ENCODE assay signal across 1 cellular context in genomic region chr19:49664171-49665070, GRCh38.
TF ChIP-seq lines count a peak whose summit lies in the region.

No MANE protein-coding gene starts in this region.

TF ChIP-seq in HepG2, 621 proteins besides CTCF, POLR2A, EP300 and RAD21 (continued from another document and continues in another):
- TF ChIP-seq ZNF432 (CRISPR knock-in tag; IDR thresholded peaks at IDR 0.05; ENCODE audit: borderline replicate concordance) (no peak), PLRG1 (conservative IDR thresholded peaks at IDR 0.05) (no peak), ZNF543 (CRISPR knock-in tag; IDR thresholded peaks at IDR 0.05) (no peak), ZBTB34 (CRISPR knock-in tag; IDR thresholded peaks at IDR 0.05) (no peak), POLR2G (IDR thresholded peaks at IDR 0.05; ENCODE audit: low read depth, low read length) (peak; percentile 79), SIN3A (IDR thresholded peaks at IDR 0.05; ENCODE audit: borderline replicate concordance, low read depth, low read length) (peak; percentile 55; the same call in 1 of the 2 replicates), BHLHE40 (IDR thresholded peaks at IDR 0.05; ENCODE audit: low read length) (peak; percentile 33; the same call in 1 of the 2 replicates), CCAR2 (optimal IDR thresholded peaks at IDR 0.05; ENCODE audit: low read depth, low read length) (no peak), ZKSCAN8 (CRISPR knock-in tag; IDR thresholded peaks at IDR 0.05; ENCODE audit: borderline replicate concordance) (no peak), ZBTB25 (CRISPR knock-in tag; IDR thresholded peaks at IDR 0.05) (no peak), LBX2 (CRISPR knock-in tag; IDR thresholded peaks at IDR 0.05; ENCODE audit: borderline replicate concordance) (peak; percentile 36; the same call in 1 of the 2 replicates), CHCHD3 (CRISPR knock-in tag; IDR thresholded peaks at IDR 0.05) (peak; percentile 79), ZSCAN21 (CRISPR knock-in tag; IDR thresholded peaks at IDR 0.05; ENCODE audit: borderline replicate concordance) (peak; percentile 35; the same call in 1 of the 2 replicates), MLXIP (CRISPR knock-in tag; IDR thresholded peaks at IDR 0.05; ENCODE audit: borderline replicate concordance) (no peak), ZFP1 (CRISPR knock-in tag; IDR thresholded peaks at IDR 0.05) (no peak), AHR (CRISPR knock-in tag; IDR thresholded peaks at IDR 0.05) (peak; percentile 74; the same call in 1 of the 2 replicates), MYC (CRISPR knock-in tag; IDR thresholded peaks at IDR 0.05; ENCODE audit: borderline replicate concordance) (peak; percentile 80), KDM1A (CRISPR knock-in tag; IDR thresholded peaks at IDR 0.05) (no peak), NFYC (CRISPR knock-in tag; IDR thresholded peaks at IDR 0.05) (peak; percentile 22; the same call in 1 of the 2 replicates), MYPOP (CRISPR knock-in tag; IDR thresholded peaks at IDR 0.05) (no peak), NR2F2 (IDR thresholded peaks at IDR 0.05; ENCODE audit: borderline replicate concordance, low read depth) (no peak), SP5 (CRISPR knock-in tag; IDR thresholded peaks at IDR 0.05; ENCODE audit: borderline replicate concordance, low read depth) (peak; percentile 51; the same call in 1 of the 2 replicates), SMARCC2 (IDR thresholded peaks at IDR 0.05) (no peak), ZNF768 (CRISPR knock-in tag; IDR thresholded peaks at IDR 0.05) (peak; percentile 79; the same call in 1 of the 2 replicates), ZNF383 (CRISPR knock-in tag; IDR thresholded peaks at IDR 0.05; ENCODE audit: borderline replicate concordance) (no peak), NR2F1 (CRISPR knock-in tag; IDR thresholded peaks at IDR 0.05) (no peak), NKX3-1 (CRISPR knock-in tag; IDR thresholded peaks at IDR 0.05) (no peak), FOXA3 (CRISPR knock-in tag; IDR thresholded peaks at IDR 0.05) (no peak), BATF2 (CRISPR knock-in tag; IDR thresholded peaks at IDR 0.05) (peak; percentile 57; the same call in 1 of the 2 replicates), ZNF644 (CRISPR knock-in tag; IDR thresholded peaks at IDR 0.05; ENCODE audit: low read depth) (no peak), ARNTL (CRISPR knock-in tag; IDR thresholded peaks at IDR 0.05) (no peak), ZNF326 (CRISPR knock-in tag; IDR thresholded peaks at IDR 0.05; ENCODE audit: borderline replicate concordance) (no peak), DDIT3 (CRISPR knock-in tag; IDR thresholded peaks at IDR 0.05) (no peak), ZC3H13 (CRISPR knock-in tag; IDR thresholded peaks at IDR 0.05) (peak; percentile 68), SRF (IDR thresholded peaks at IDR 0.05; ENCODE audit: low read depth, low read length) (no peak), ETV6 (CRISPR knock-in tag; conservative IDR thresholded peaks at IDR 0.05) (no peak), E2F1 (CRISPR knock-in tag; IDR thresholded peaks at IDR 0.05) (no peak), NCOA2 (CRISPR knock-in tag; IDR thresholded peaks at IDR 0.05) (no peak), HOXA7 (CRISPR knock-in tag; IDR thresholded peaks at IDR 0.05) (no peak), ZNF124 (CRISPR knock-in tag; IDR thresholded peaks at IDR 0.05) (no peak), MEIS1 (CRISPR knock-in tag; IDR thresholded peaks at IDR 0.05; ENCODE audit: borderline replicate concordance) (no peak), ZNF512 (CRISPR knock-in tag; IDR thresholded peaks at IDR 0.05) (no peak), ZNF160 (CRISPR knock-in tag; IDR thresholded peaks at IDR 0.05) (no peak), KLF11 (CRISPR knock-in tag; IDR thresholded peaks at IDR 0.05) (no peak), TBP (CRISPR knock-in tag; IDR thresholded peaks at IDR 0.05) (no peak)
- TF ChIP-seq, protein P1, sequence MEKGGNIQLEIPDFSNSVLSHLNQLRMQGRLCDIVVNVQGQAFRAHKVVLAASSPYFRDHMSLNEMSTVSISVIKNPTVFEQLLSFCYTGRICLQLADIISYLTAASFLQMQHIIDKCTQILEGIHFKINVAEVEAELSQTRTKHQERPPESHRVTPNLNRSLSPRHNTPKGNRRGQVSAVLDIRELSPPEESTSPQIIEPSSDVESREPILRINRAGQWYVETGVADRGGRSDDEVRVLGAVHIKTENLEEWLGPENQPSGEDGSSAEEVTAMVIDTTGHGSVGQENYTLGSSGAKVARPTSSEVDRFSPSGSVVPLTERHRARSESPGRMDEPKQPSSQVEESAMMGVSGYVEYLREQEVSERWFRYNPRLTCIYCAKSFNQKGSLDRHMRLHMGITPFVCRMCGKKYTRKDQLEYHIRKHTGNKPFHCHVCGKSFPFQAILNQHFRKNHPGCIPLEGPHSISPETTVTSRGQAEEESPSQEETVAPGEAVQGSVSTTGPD (CRISPR knock-in tag; IDR thresholded peaks at IDR 0.05): no peak
- TF ChIP-seq, protein P2, sequence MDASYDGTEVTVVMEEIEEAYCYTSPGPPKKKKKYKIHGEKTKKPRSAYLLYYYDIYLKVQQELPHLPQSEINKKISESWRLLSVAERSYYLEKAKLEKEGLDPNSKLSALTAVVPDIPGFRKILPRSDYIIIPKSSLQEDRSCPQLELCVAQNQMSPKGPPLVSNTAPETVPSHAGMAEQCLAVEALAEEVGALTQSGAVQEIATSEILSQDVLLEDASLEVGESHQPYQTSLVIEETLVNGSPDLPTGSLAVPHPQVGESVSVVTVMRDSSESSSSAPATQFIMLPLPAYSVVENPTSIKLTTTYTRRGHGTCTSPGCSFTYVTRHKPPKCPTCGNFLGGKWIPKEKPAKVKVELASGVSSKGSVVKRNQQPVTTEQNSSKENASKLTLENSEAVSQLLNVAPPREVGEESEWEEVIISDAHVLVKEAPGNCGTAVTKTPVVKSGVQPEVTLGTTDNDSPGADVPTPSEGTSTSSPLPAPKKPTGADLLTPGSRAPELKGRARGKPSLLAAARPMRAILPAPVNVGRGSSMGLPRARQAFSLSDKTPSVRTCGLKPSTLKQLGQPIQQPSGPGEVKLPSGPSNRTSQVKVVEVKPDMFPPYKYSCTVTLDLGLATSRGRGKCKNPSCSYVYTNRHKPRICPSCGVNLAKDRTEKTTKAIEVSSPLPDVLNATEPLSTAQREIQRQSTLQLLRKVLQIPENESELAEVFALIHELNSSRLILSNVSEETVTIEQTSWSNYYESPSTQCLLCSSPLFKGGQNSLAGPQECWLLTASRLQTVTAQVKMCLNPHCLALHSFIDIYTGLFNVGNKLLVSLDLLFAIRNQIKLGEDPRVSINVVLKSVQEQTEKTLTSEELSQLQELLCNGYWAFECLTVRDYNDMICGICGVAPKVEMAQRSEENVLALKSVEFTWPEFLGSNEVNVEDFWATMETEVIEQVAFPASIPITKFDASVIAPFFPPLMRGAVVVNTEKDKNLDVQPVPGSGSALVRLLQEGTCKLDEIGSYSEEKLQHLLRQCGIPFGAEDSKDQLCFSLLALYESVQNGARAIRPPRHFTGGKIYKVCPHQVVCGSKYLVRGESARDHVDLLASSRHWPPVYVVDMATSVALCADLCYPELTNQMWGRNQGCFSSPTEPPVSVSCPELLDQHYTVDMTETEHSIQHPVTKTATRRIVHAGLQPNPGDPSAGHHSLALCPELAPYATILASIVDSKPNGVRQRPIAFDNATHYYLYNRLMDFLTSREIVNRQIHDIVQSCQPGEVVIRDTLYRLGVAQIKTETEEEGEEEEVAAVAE (CRISPR knock-in tag; IDR thresholded peaks at IDR 0.05; ENCODE audit: borderline replicate concordance): no peak
- TF ChIP-seq, protein P3, sequence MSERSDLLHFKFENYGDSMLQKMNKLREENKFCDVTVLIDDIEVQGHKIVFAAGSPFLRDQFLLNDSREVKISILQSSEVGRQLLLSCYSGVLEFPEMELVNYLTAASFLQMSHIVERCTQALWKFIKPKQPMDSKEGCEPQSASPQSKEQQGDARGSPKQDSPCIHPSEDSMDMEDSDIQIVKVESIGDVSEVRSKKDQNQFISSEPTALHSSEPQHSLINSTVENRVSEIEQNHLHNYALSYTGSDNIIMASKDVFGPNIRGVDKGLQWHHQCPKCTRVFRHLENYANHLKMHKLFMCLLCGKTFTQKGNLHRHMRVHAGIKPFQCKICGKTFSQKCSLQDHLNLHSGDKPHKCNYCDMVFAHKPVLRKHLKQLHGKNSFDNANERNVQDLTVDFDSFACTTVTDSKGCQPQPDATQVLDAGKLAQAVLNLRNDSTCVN (CRISPR knock-in tag; IDR thresholded peaks at IDR 0.05; ENCODE audit: borderline replicate concordance): 0 out of 2 replicates have a peak, but pooled peaks have one; percentile 48
